In genomic region chr14:61188936-61189808, GRCh38 we compare ENCODE assay signal across 8 cellular contexts.
DNase-seq lines count a peak whose midpoint lies in the region; ATAC-seq and TF ChIP-seq lines count a peak whose summit lies in the region.

No MANE protein-coding gene starts in this region.

- peak; percentile 67 for ATAC-seq in GM21737 (IDR thresholded peaks at IDR 0.05; ENCODE audit: unreplicated experiment)
- no peak for ATAC-seq in GM21825 (IDR thresholded peaks at IDR 0.05; ENCODE audit: unreplicated experiment)

- H3K27ac ChIP-seq in SK-N-SH (ENCODE audit: low read depth in 2 of 2, low read length in 1 of 2) = no peak overlapping the region
- H3K27ac ChIP-seq in colonic mucosa = peak overlapping the region; percentile 17
- no peak overlapping the region for H3K27ac ChIP-seq in liver (ENCODE audit: low read depth in 1 of 2, low read length in 2 of 2)

- H3K4me1 ChIP-seq in SK-N-SH (ENCODE audit: control insufficient read depth in 1 of 2, insufficient read depth in 2 of 2, low read depth in 1 of 2, low read length in 1 of 2) (peaks cover 4 to 12% of the 10 kb centered on the region in 2 experiments; a peak in 3 of 4 replicates), colonic mucosa (no peaks in the 10 kb centered on the region), liver (ENCODE audit: control insufficient read depth in 4 of 4, insufficient read depth in 4 of 4, low read length in 3 of 4) (peaks cover 0 to 5% (median 4%) of the 10 kb centered on the region in 4 donors)

- CTCF ChIA-PET in SK-N-SH (lab: Yijun Ruan, JAX) = interaction anchor here (0.8 to 1.1 kb wide), 3 partner anchors 12 to 162 kb away, joined by 3 read pairs; no protein-coding TSS in a partner anchor

- peaks cover 8% of the 10 kb centered on the region for H3K4me1 Mint-ChIP-seq in CD14-positive monocyte

- DNase-seq in CD14-positive monocyte (ENCODE audit: low spot score) = no peak
- peak; percentile 73 for DNase-seq in SK-N-SH
- DNase-seq in colonic mucosa = peak; percentile 28
- DNase-seq in stimulated activated CD8-positive, alpha-beta memory T cell treated with anti-CD3 and anti-CD28 coated beads, Interleukin-2, amount 100 ng/mL, for 48 hours (ENCODE audit: low read depth in 2 of 2) = peak; percentile 13 to 32
- no peak for DNase-seq in AML-193 (lab: John Stamatoyannopoulos, UW)

- H3K36me3 Mint-ChIP-seq in CD14-positive monocyte = no peaks in the 10 kb centered on the region

- H3K79me2 ChIP-seq in SK-N-SH (ENCODE audit: insufficient read depth) = no peaks in the 10 kb centered on the region

- peaks cover 50 to 69% (median 64%) of the 10 kb centered on the region in 3 donors for H3K27me3 Mint-ChIP-seq in CD14-positive monocyte (ENCODE audit: low read depth in 3 of 3)

- H3K4me3 ChIP-seq in SK-N-SH (ENCODE audit: low read depth in 2 of 2, low read length in 1 of 2) (no peak overlapping the region; a peak in 1 of 4 replicates), colonic mucosa (peak overlapping the region; percentile 11), liver (ENCODE audit: low read depth in 1 of 3, low read length in 3 of 3) (peak overlapping the region; percentile 38 to 64 (median 59))

- 53% methylated on average over 22 of the region's 30 CpGs for WGBS in SK-N-SH (ENCODE audit: low lambda C conversion rate)
- WGBS in liver = 7% methylated on average over 30 of the region's 30 CpGs

- no peaks in the 10 kb centered on the region for H3K9me2 ChIP-seq in SK-N-SH

- H3K4me3 Mint-ChIP-seq in CD14-positive monocyte = peak overlapping the region; percentile 63 to 91

- peaks cover 0 to 8% (median 1%) of the 10 kb centered on the region in 7 donors for H3K9me3 Mint-ChIP-seq in CD14-positive monocyte

- H3K9me3 ChIP-seq in SK-N-SH = no peaks in the 10 kb centered on the region
- no peaks in the 10 kb centered on the region for H3K9me3 ChIP-seq in colonic mucosa
- no peaks in the 10 kb centered on the region for H3K9me3 ChIP-seq in liver (ENCODE audit: control insufficient read depth in 4 of 4, low read length in 3 of 4)

- H3K27me3 ChIP-seq in SK-N-SH (ENCODE audit: insufficient read depth) (no peaks in the 10 kb centered on the region), colonic mucosa (peaks cover 8% of the 10 kb centered on the region), liver (ENCODE audit: control insufficient read depth in 4 of 4, insufficient read depth in 4 of 4, low read length in 3 of 4) (no peaks in the 10 kb centered on the region)

- no peak overlapping the region for H3K4me2 ChIP-seq in SK-N-SH

- peak; percentile 46 for TF ChIP-seq RAD21 in SK-N-SH (IDR thresholded peaks at IDR 0.05; ENCODE audit: low read length)
- TF ChIP-seq RAD21 in liver (IDR thresholded peaks at IDR 0.05) = peak; percentile 67

- H3K27ac Mint-ChIP-seq in CD14-positive monocyte = no peak overlapping the region

- no peaks in the 10 kb centered on the region for H4K20me1 ChIP-seq in SK-N-SH (ENCODE audit: insufficient read depth)

- TF ChIP-seq EP300 in SK-N-SH (IDR thresholded peaks at IDR 0.05; ENCODE audit: borderline replicate concordance in 1 of 2, low read depth in 1 of 2, low read length in 1 of 2) = no peak

- no peaks in the 10 kb centered on the region for H3K36me3 ChIP-seq in SK-N-SH (replicated peaks in 1 of 2; ENCODE audit: control insufficient read depth in 1 of 2, insufficient read depth in 2 of 2, low read length in 1 of 2)
- H3K36me3 ChIP-seq in colonic mucosa = no peaks in the 10 kb centered on the region
- H3K36me3 ChIP-seq in liver (ENCODE audit: control insufficient read depth in 4 of 4, insufficient read depth in 3 of 4, low read depth in 1 of 4, low read length in 3 of 4) = no peaks in the 10 kb centered on the region

- H3K9ac ChIP-seq in SK-N-SH = no peak overlapping the region
- no peak overlapping the region for H3K9ac ChIP-seq in colonic mucosa (ENCODE audit: low read depth in 2 of 2, low read length in 2 of 2)
- peak overlapping the region in 1 of 2 donors; percentile 53 for H3K9ac ChIP-seq in liver (ENCODE audit: low read depth in 1 of 2, low read length in 2 of 2)

- POLR2A ChIA-PET in SK-N-SH (lab: Yijun Ruan, JAX) = no interaction called here

- peak overlapping the region; percentile 39; the same call in 1 of the 2 replicates for H2AFZ ChIP-seq in SK-N-SH (ENCODE audit: low read depth)

- H3F3A ChIP-seq in SK-N-SH (replicated peaks; ENCODE audit: insufficient read depth) = peaks cover 11% of the 10 kb centered on the region

- TF ChIP-seq CTCF in CD14-positive monocyte (IDR thresholded peaks at IDR 0.05) (peak; percentile 56), SK-N-SH (IDR thresholded peaks at IDR 0.05) (peak; percentile 32), colonic mucosa (IDR thresholded peaks at IDR 0.05) (peak; percentile 29), liver (IDR thresholded peaks at IDR 0.05; ENCODE audit: low read depth, low read length, missing input control) (peak; percentile 37)

- intact Hi-C loops in CD14-positive monocyte (cut with micrococcal nuclease) (no loop called here), colonic mucosa (cut with DNase I) (no loop called here)

TF ChIP-seq in SK-N-SH, 30 proteins besides CTCF, POLR2A, EP300 and RAD21:
- TF ChIP-seq SMC3 (IDR thresholded peaks at IDR 0.05; ENCODE audit: low read depth, low read length) = 0 out of 2 replicates have a peak, but pooled peaks have one; percentile 4
- TF ChIP-seq RCOR1 (IDR thresholded peaks at IDR 0.05; ENCODE audit: low read length) = no peak

TF ChIP-seq in liver, 16 proteins besides CTCF, POLR2A, EP300 and RAD21:
- TF ChIP-seq HNF4A (conservative IDR thresholded peaks at IDR 0.05) (peak; percentile 19 to 32), EGR1 (IDR thresholded peaks at IDR 0.05; ENCODE audit: low read depth in 2 of 2) (no peak)

Comparison
In these comparisons a context has a peak if more than half of its experiments do, and no peak if none do; other contexts are left out.
1. DNase-seq: peak in SK-N-SH (single experiment), colonic mucosa (single experiment) and stimulated activated CD8-positive, alpha-beta memory T cell treated with anti-CD3 and anti-CD28 coated beads, Interleukin-2, amount 100 ng/mL, for 48 hours (2 of 2); none in CD14-positive monocyte (single experiment) and AML-193 (0 of 2).
2. H3K4me3 ChIP-seq: peak in colonic mucosa (single experiment) and liver (3 of 3); none in SK-N-SH (0 of 2).
3. Peak in every context shown above with its lines, with median percentiles within 50 percentile points of each other: CTCF ChIP-seq.